ENCODE assay signal across 1 cellular context in the genomic region with DNA sequence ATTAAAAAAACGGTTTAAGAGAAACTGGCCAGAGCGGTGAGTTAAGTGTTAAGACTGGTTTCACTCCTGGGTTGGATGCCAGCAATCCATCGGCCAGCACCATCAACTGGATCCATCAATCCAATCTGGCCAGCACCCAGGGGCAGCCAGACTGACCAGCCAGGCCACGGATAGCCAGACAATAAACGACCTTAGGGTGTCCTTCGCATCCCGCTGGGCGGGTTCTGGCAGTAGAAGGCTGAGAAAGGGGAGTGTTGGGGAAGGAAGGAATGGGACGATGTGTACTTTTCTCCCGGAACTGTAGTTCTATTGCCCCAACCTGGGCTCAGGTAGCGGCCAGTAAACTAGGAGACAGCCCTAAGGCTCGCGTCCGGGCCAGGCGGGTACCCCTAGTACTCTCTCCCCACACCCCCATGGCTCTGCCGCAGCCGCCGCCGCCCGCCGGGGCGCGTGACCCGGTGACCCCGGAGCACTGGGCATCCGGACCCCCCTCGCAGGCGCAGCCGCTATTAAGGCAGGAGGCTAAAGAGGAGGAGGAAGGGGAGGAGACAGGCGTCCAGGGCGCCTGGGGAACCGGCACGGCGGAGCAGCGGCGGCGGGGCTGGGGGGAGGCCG.
TF ChIP-seq lines count a peak whose summit lies in the region.

TSS of gene CASD1 (plus strand) at position 546 of the 615 bp plus-strand sequence. CDS start 276 bp downstream, outside the sequence.

TF ChIP-seq in GM12878, 131 proteins besides CTCF, POLR2A, EP300 and RAD21 (continued from another document):
- TF ChIP-seq MLLT1 (IDR thresholded peaks at IDR 0.05) (0 out of 2 replicates have a peak, but pooled peaks have one; percentile 23), NR2F1 (conservative IDR thresholded peaks at IDR 0.05) (peak; percentile 98), EGR1 (IDR thresholded peaks at IDR 0.05; ENCODE audit: borderline replicate concordance in 1 of 2, low read depth in 2 of 2, low read length in 2 of 2) (0 out of 3 replicates have a peak, but pooled peaks of 1 of the 2 experiments have one; percentile 0), PBX3 (IDR thresholded peaks at IDR 0.05; ENCODE audit: insufficient replicate concordance, low read depth, low read length) (no peak), SRF (IDR thresholded peaks at IDR 0.05; ENCODE audit: low read depth in 2 of 2, low read length in 2 of 2) (0 out of 4 replicates have a peak, but pooled peaks of 1 of the 2 experiments have one; percentile 17), SIX5 (IDR thresholded peaks at IDR 0.05; ENCODE audit: low read depth, low read length, severe bottlenecking) (no peak), POLR2AphosphoS5 (IDR thresholded peaks at IDR 0.05; ENCODE audit: low read length) (peak; percentile 14; the same call in 1 of the 2 replicates), BHLHE40 (IDR thresholded peaks at IDR 0.05; ENCODE audit: borderline replicate concordance in 1 of 2, low read depth in 2 of 2, low read length in 1 of 2) (peak in 1 of 2 experiments; percentile 21; a peak in 1 of 4 replicates), HDGF (IDR thresholded peaks at IDR 0.05) (0 out of 2 replicates have a peak, but pooled peaks have one; percentile 25)
- TF ChIP-seq, protein P1, sequence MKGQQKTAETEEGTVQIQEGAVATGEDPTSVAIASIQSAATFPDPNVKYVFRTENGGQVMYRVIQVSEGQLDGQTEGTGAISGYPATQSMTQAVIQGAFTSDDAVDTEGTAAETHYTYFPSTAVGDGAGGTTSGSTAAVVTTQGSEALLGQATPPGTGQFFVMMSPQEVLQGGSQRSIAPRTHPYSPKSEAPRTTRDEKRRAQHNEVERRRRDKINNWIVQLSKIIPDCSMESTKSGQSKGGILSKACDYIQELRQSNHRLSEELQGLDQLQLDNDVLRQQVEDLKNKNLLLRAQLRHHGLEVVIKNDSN (IDR thresholded peaks at IDR 0.05; ENCODE audit: borderline replicate concordance, extremely low read length, insufficient read depth, low read depth, low read length), result peak; percentile 13
